Comparison of ENCODE assay signal across 8 cellular contexts in genomic region chr1:1349256-1350012, GRCh38. TPM values are rescaled to one million over a fixed set of nuclear protein-coding genes. Genes with fewer than 3 reads are reported as not detected.
DNase-seq lines count a peak whose midpoint lies in the region; ATAC-seq and TF ChIP-seq lines count a peak whose summit lies in the region.

DVL1 (minus strand) TSS chr1:1349418; CDS start chr1:1349065, 353 bp downstream.

- H3K9me3 Mint-ChIP-seq in endothelial cell (ENCODE audit: unreplicated experiment) (no peaks in the 10 kb centered on the region), mesothelial cell of epicardium (no peaks in the 10 kb centered on the region)

- H3K4me1 Mint-ChIP-seq in endothelial cell (ENCODE audit: unreplicated experiment) (peaks cover 4% of the 10 kb centered on the region), mesothelial cell of epicardium (peaks cover 26% of the 10 kb centered on the region)

- peak within 1 kb of the TSS; percentile 84 for H3K4me3 Mint-ChIP-seq in endothelial cell (ENCODE audit: unreplicated experiment)
- peak within 1 kb of the TSS; percentile 73 for H3K4me3 Mint-ChIP-seq in mesothelial cell of epicardium

- TF ChIP-seq CTCF in endothelial cell (IDR thresholded peaks at IDR 0.05; ENCODE audit: unreplicated experiment), result peak; percentile 50
- peak; percentile 42 for TF ChIP-seq CTCF in mesothelial cell of epicardium (IDR thresholded peaks at IDR 0.05; ENCODE audit: unreplicated experiment)

- H3K36me3 Mint-ChIP-seq in endothelial cell (ENCODE audit: low read depth, unreplicated experiment), result peaks cover 6% of the 10 kb centered on the region
- peaks cover 2% of the 10 kb centered on the region for H3K36me3 Mint-ChIP-seq in mesothelial cell of epicardium

- peak; percentile 70 for ATAC-seq in HG02678 (IDR thresholded peaks at IDR 0.05; ENCODE audit: unreplicated experiment)

- no peak within 1 kb of the TSS for H3K27ac Mint-ChIP-seq in endothelial cell (ENCODE audit: unreplicated experiment)
- no peak within 1 kb of the TSS for H3K27ac Mint-ChIP-seq in mesothelial cell of epicardium

- H3K27me3 Mint-ChIP-seq in endothelial cell (ENCODE audit: unreplicated experiment) (peaks cover 24% of the 10 kb centered on the region), mesothelial cell of epicardium (ENCODE audit: low read depth) (peaks cover 4% of the 10 kb centered on the region)

- DNase-seq in NCI-H146 (lab: John Stamatoyannopoulos, UW) (peak; percentile 59), NCI-H146 treated with DMSO at 0.1 percent for 48 hours (lab: John Stamatoyannopoulos, UW; ENCODE audit: unreplicated experiment) (no peak), NCI-H345 treated with DMSO at 0.1 percent for 48 hours (lab: John Stamatoyannopoulos, UW; ENCODE audit: unreplicated experiment) (peak; percentile 33), endothelial cell (ENCODE audit: low spot score) (peak; percentile 82), mesothelial cell of epicardium (ENCODE audit: low spot score in 2 of 2, unreplicated experiment in 2 of 2) (peak; percentile 72 to 78)
- DNase-seq in activated CD8-positive, alpha-beta memory T cell treated with anti-CD3 and anti-CD28 coated beads, Interleukin-2, amount 50 U/mL, for 4 hours, result peak; percentile 74
- peak; percentile 44 to 62 for DNase-seq in stimulated activated CD8-positive, alpha-beta memory T cell treated with anti-CD3 and anti-CD28 coated beads, Interleukin-2, amount 100 ng/mL, for 48 hours (ENCODE audit: low read depth in 2 of 2)

RNA-seq across cellular contexts. Expression of gene DVL1, which starts in this region (rescaled TPM):
- total RNA-seq in endothelial cell (ENCODE audit: unreplicated experiment) (26.7 TPM), mesothelial cell of epicardium (54.5 to 58.5 TPM (median 54.7 TPM) in 3 replicates)
